Comparison of ENCODE assay signal across 21 cellular contexts in the genomic region with DNA sequence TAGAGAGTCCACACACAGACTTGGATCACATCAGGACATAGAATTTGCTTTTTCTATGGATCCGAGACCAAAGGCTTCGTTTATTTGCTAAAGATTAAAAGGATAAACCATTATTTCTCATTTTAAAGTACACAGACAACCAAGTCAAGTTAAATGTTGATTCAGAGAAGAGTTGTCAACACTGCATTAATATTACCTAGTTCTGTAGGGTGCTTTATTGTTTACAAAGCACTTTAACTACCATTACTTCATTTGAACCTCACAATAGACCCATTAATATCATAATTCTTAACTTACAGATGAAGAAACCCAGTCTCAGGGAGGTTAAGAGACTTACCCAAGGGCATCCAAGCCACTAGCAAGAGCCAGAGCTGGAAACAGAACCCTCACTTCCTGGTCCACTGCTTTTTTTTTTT.
"Had no signal": no experiment of that assay in that cellular context is flagged by ENCODE, and none has a peak within 500 bp of the region (broad histone marks: within the 10 kb centered on the region; RNA-seq: fewer than 3 reads in every experiment).

No MANE protein-coding gene starts in this region.

- DNase-seq: activated CD4-positive, alpha-beta T cell treated with anti-CD3 and anti-CD28 coated beads for 48 hours; activated CD8-positive, alpha-beta memory T cell treated with anti-CD3 and anti-CD28 coated beads, Interleukin-2, amount 50 U/mL, for 4 hours; activated CD8-positive, alpha-beta T cell treated with anti-CD3 and anti-CD28 coated beads, Interleukin-2, amount 10 ng/mL, durations not matched to agents 7 days and 5 days; activated effector memory CD4-positive, alpha-beta T cell treated with anti-CD3 and anti-CD28 coated beads, Interleukin-2, amount 50 U/mL, for 16 hours; activated T-cell treated with anti-CD3 and anti-CD28 coated beads, Interleukin-2, amount 50 U/mL, for 48 hours; adrenal gland; dermis blood vessel endothelial cell; effector memory CD8-positive, alpha-beta T cell; foreskin melanocyte; head of caudate nucleus; kidney glomerular epithelial cell; mesenchymal stem cell; occipital lobe; right cardiac atrium; stimulated activated CD4-positive, alpha-beta T cell treated with anti-CD3 and anti-CD28 coated beads, Interleukin-4, amount 100 ng/mL, for 4 hours; stimulated activated CD8-positive, alpha-beta memory T cell treated with anti-CD3 and anti-CD28 coated beads, Interleukin-4, amount 100 ng/mL, for 48 hours; stimulated activated naive CD8-positive, alpha-beta T cell treated with anti-CD3 and anti-CD28 coated beads, Interleukin-15, Interleukin-2, amounts not matched to agents 100 U/mL and 50 U/mL, for 24 hours had no signal

- H3K4me1 ChIP-seq: adrenal gland, prostate gland had no signal

- H3K4me2 ChIP-seq: smooth muscle cell had no signal

- H3K27ac ChIP-seq: adrenal gland, prostate gland had no signal

- H3K9me3 ChIP-seq: adrenal gland, prostate gland had no signal

- ATAC-seq: activated CD8-positive, alpha-beta T cell treated with anti-CD3 and anti-CD28 coated beads, Interleukin-2, amount 10 ng/mL, durations not matched to agents 7 days and 5 days; effector memory CD8-positive, alpha-beta T cell; natural killer cell treated with Interleukin-12 subunit alpha and Interleukin-12 subunit beta and Interleukin-15 and Interleukin-18, amount 100 ng/mL, for 72 hours; right cardiac atrium; stimulated activated naive CD8-positive, alpha-beta T cell treated with anti-CD3 and anti-CD28 coated beads, Interleukin-15, Interleukin-2, amounts not matched to agents 100 U/mL and 50 U/mL, for 24 hours; WTC11 had no signal

- H3K4me3 ChIP-seq: adrenal gland, prostate gland, smooth muscle cell had no signal

- H3K27me3 ChIP-seq: adrenal gland had no signal

- H3K36me3 ChIP-seq: adrenal gland, prostate gland had no signal
